Comparison of ENCODE assay signal across 6 cellular contexts in the genomic region with DNA sequence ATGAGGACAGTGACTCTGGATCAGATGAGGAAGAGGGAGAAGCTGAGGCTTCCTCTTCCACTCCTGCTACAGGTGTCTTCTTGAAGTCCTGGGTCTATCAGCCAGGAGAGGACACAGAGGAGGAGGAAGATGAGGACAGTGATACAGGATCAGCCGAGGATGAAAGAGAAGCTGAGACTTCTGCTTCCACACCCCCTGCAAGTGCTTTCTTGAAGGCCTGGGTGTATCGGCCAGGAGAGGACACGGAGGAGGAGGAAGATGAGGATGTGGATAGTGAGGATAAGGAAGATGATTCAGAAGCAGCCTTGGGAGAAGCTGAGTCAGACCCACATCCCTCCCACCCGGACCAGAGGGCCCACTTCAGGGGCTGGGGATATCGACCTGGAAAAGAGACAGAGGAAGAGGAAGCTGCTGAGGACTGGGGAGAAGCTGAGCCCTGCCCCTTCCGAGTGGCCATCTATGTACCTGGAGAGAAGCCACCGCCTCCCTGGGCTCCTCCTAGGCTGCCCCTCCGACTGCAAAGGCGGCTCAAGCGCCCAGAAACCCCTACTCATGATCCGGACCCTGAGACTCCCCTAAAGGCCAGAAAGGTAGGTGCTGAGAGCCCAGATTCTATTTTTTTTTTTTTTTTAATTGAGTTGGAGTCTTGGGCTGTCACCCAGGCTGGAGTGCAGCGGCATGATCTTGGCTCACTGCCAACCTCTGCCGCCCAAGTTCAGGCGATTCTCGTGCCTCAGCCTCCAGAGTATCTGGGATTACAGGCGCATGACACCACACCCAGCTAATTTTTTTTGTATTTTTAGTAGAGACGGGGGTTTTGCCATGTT. TPM values are rescaled to one million over a fixed set of nuclear protein-coding genes. Genes with fewer than 3 reads are reported as not detected.
DNase-seq lines count a peak whose midpoint lies in the region; TF ChIP-seq lines count a peak whose summit lies in the region.

No MANE protein-coding gene starts in this region.

- peaks cover 38% of the 10 kb centered on the region for H3K4me1 ChIP-seq in CD4-positive, alpha-beta memory T cell (ENCODE audit: insufficient read depth, low read length)
- H3K4me1 ChIP-seq in colonic mucosa (peaks cover 15% of the 10 kb centered on the region), parathyroid adenoma (peaks cover 13% of the 10 kb centered on the region)

- no peaks in the 10 kb centered on the region for H3K27me3 ChIP-seq in CD4-positive, alpha-beta memory T cell (ENCODE audit: insufficient read depth, low read length)
- no peaks in the 10 kb centered on the region for H3K27me3 ChIP-seq in MG63
- no peaks in the 10 kb centered on the region for H3K27me3 ChIP-seq in colonic mucosa
- H3K27me3 ChIP-seq in parathyroid adenoma (ENCODE audit: control insufficient read depth, insufficient read depth, low read length) = no peaks in the 10 kb centered on the region

- POLR2A ChIA-PET in CD4-positive, alpha-beta memory T cell (lab: Charles Lee; ENCODE audit: partially characterized antibody) = interaction anchor here (0.5 to 6.6 kb wide), 24 partner anchors 7 to 995 kb away, joined by 3 to 134 read pairs (median 7); a partner anchor contains a TSS

- H3K9me3 ChIP-seq in CD4-positive, alpha-beta memory T cell (ENCODE audit: control insufficient read depth in 1 of 2, low read length in 2 of 2) = no peaks in the 10 kb centered on the region
- H3K9me3 ChIP-seq in MG63 (no peaks in the 10 kb centered on the region), colonic mucosa (no peaks in the 10 kb centered on the region), parathyroid adenoma (ENCODE audit: control insufficient read depth, low read length) (no peaks in the 10 kb centered on the region)

- H3K27ac ChIP-seq in CD4-positive, alpha-beta memory T cell (ENCODE audit: low read depth, low read length) = peak overlapping the region; percentile 100
- H3K27ac ChIP-seq in colonic mucosa (peak overlapping the region; percentile 97), parathyroid adenoma (peak overlapping the region; percentile 97)

- no peak overlapping the region for H2AFZ ChIP-seq in parathyroid adenoma

- CTCF ChIA-PET in CD4-positive, alpha-beta memory T cell (lab: Charles Lee; ENCODE audit: partially characterized antibody) = interaction anchor here (0.6 to 2.8 kb wide), 6 partner anchors 26 to 119 kb away, joined by 3 to 18 read pairs (median 5); a partner anchor contains a TSS

- H3K4me3 Mint-ChIP-seq in CD4-positive, alpha-beta memory T cell = peak overlapping the region; percentile 95 to 100 (median 99)

- no peak for TF ChIP-seq CTCF in colonic mucosa (IDR thresholded peaks at IDR 0.05)
- TF ChIP-seq CTCF in parathyroid adenoma (IDR thresholded peaks at IDR 0.05) = no peak

- peak overlapping the region in 1 of 2 donors; percentile 39 for H3K4me3 ChIP-seq in CD4-positive, alpha-beta memory T cell (ENCODE audit: low read length in 2 of 2)
- H3K4me3 ChIP-seq in MG63 (peak overlapping the region; percentile 96), colonic mucosa (peak overlapping the region; percentile 63), parathyroid adenoma (ENCODE audit: low read depth, low read length) (peak overlapping the region; percentile 33)

- H3K4me1 Mint-ChIP-seq in CD4-positive, alpha-beta memory T cell = peaks cover 29 to 61% (median 39%) of the 10 kb centered on the region in 4 donors

- peaks cover 8% of the 10 kb centered on the region for H3K36me3 ChIP-seq in CD4-positive, alpha-beta memory T cell (ENCODE audit: insufficient read depth, low read length)
- H3K36me3 ChIP-seq in MG63 (peaks cover 65% of the 10 kb centered on the region), colonic mucosa (no peaks in the 10 kb centered on the region), parathyroid adenoma (ENCODE audit: control insufficient read depth, insufficient read depth, low read length) (no peaks in the 10 kb centered on the region)

- H3K4me2 ChIP-seq in parathyroid adenoma (ENCODE audit: low read length) = peak overlapping the region; percentile 100

- H3K79me2 ChIP-seq in parathyroid adenoma = peaks cover 9% of the 10 kb centered on the region

- peak in 3 of 5 donors; percentile 33 to 51 (median 48) for DNase-seq in CD4-positive, alpha-beta memory T cell
- peak; percentile 81 for DNase-seq in MG63
- peak; percentile 65 for DNase-seq in colonic mucosa
- DNase-seq in DMS153 treated with DMSO at 0.1 percent for 48 hours (lab: John Stamatoyannopoulos, UW; ENCODE audit: unreplicated experiment) = no peak
- DNase-seq in amniotic stem cell (lab: John Stamatoyannopoulos, UW) = no peak

- peaks cover 0 to 12% (median 0%) of the 10 kb centered on the region in 8 donors for H3K9me3 Mint-ChIP-seq in CD4-positive, alpha-beta memory T cell

- H3K27me3 Mint-ChIP-seq in CD4-positive, alpha-beta memory T cell = peaks cover 0 to 4% of the 10 kb centered on the region in 2 donors

- H3K9ac ChIP-seq in colonic mucosa (ENCODE audit: low read depth in 2 of 2, low read length in 2 of 2) = peak overlapping the region; percentile 95 to 100
- H3K9ac ChIP-seq in parathyroid adenoma = no peak overlapping the region

- H3K27ac Mint-ChIP-seq in CD4-positive, alpha-beta memory T cell = peak overlapping the region; percentile 99 to 100 (median 100)

- intact Hi-C loops in CD4-positive, alpha-beta memory T cell (cut with micrococcal nuclease) = loop anchor here (1.0 to 2.0 kb wide), 3 partner anchors 26 to 91 kb away; a partner anchor contains a TSS
- intact Hi-C loops in colonic mucosa (cut with DNase I) = loop anchor here (10.0 kb wide), 1 partner anchor 90 kb away; a partner anchor contains a TSS

- H3K36me3 Mint-ChIP-seq in CD4-positive, alpha-beta memory T cell = peaks cover 34 to 60% of the 10 kb centered on the region in 2 donors

RNA-seq across cellular contexts. Expression of a gene that starts 2.3 kb away (rescaled TPM):
- 10 to 100 TPM; 67.0 to 69.8 TPM for total RNA-seq in CD4-positive, alpha-beta memory T cell
- 10 to 100 TPM; 79.6 to 83.3 TPM for polyA plus RNA-seq in CD4-positive, alpha-beta memory T cell
- total RNA-seq in MG63 (2014; rRNA removed; shearing (Covaris generic); ENCODE audit: low replicate concordance) = 26.1 and 36.4 TPM in 2 replicates
- 10 to 100 TPM; 23.9 to 33.3 TPM for total RNA-seq in colonic mucosa

RNA-seq across cellular contexts. Expression of a gene that starts 6.1 kb away (rescaled TPM):
- total RNA-seq in CD4-positive, alpha-beta memory T cell = 1 to 10 TPM; 2.8 to 6.6 TPM
- 1 to 10 TPM; 2.3 to 7.5 TPM for polyA plus RNA-seq in CD4-positive, alpha-beta memory T cell
- total RNA-seq in MG63 (2014; rRNA removed; shearing (Covaris generic); ENCODE audit: low replicate concordance) = 5.4 and 14.5 TPM in 2 replicates
- total RNA-seq in colonic mucosa = 1 to 10 TPM; 5.6 to 6.6 TPM

RNA-seq across cellular contexts. Expression of a gene that starts 24.0 kb away (rescaled TPM):
- not detected for total RNA-seq in CD4-positive, alpha-beta memory T cell
- not detected for polyA plus RNA-seq in CD4-positive, alpha-beta memory T cell
- total RNA-seq in MG63 (2014; rRNA removed; shearing (Covaris generic); ENCODE audit: low replicate concordance) = not detected in 2 replicates
- not detected for total RNA-seq in colonic mucosa

RNA-seq across cellular contexts. Expression of a gene that starts 25.6 kb away (rescaled TPM):
- 100 to 1,000 TPM; 132 to 145 TPM for total RNA-seq in CD4-positive, alpha-beta memory T cell
- 100 to 1,000 TPM in 1 of 2 donors, 10 to 100 TPM in 1; 65.3 to 126 TPM for polyA plus RNA-seq in CD4-positive, alpha-beta memory T cell
- total RNA-seq in MG63 (2014; rRNA removed; shearing (Covaris generic); ENCODE audit: low replicate concordance) = 157 and 236 TPM in 2 replicates
- total RNA-seq in colonic mucosa = 100 to 1,000 TPM; 180 to 184 TPM

RNA-seq across cellular contexts. Expression of a gene that starts 38.2 kb away (rescaled TPM):
- under 1 TPM; 0.35 to 0.75 TPM for total RNA-seq in CD4-positive, alpha-beta memory T cell
- 1 to 10 TPM in 1 of 2 donors, under 1 TPM in 1; 0.32 to 1.1 TPM for polyA plus RNA-seq in CD4-positive, alpha-beta memory T cell
- total RNA-seq in MG63 (2014; rRNA removed; shearing (Covaris generic); ENCODE audit: low replicate concordance) = not detected in 2 replicates
- 1 to 10 TPM in 1 of 2 donors, under 1 TPM in 1; 0.79 to 2.8 TPM for total RNA-seq in colonic mucosa

Comparison
In these comparisons a context has a peak if more than half of its experiments do, and no peak if none do; other contexts are left out.
1. DNase-seq: peak in CD4-positive, alpha-beta memory T cell (3 of 5), MG63 (single experiment) and colonic mucosa (single experiment); none in DMS153 treated with DMSO at 0.1 percent for 48 hours (single experiment) and amniotic stem cell (single experiment).
2. Peak in every context shown above with its lines, with median percentiles within 50 percentile points of each other: H3K27ac ChIP-seq.